20 cellular contexts compared by ENCODE assay signal in the genomic region with DNA sequence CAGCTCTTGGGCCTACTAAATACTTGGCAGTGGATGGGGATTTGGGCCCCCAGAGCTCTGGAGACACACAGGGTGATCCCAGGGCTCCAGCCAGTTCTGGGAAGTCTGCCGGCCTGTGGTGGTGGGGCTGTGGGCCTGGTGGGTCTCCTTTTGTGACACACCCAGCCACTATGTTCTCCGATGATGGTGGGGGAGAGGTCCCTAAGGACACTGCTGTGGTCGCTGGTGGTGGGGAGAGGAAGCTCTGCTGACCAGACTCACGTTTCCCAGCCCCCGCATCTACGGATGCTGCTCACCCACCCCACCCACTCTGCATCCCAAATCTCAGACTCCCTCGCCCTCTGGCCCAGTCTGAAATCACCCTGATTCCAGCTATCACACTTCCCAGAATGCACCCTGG. TPM values are rescaled to one million over a fixed set of nuclear protein-coding genes. Genes with fewer than 3 reads are reported as not detected.
"Had no signal": no experiment of that assay in that cellular context is flagged by ENCODE, and none has a peak within 500 bp of the region (broad histone marks: within the 10 kb centered on the region; RNA-seq: fewer than 3 reads in every experiment).

No MANE protein-coding gene starts in this region.

- H3K36me3 Mint-ChIP-seq: activated naive CD4-positive, alpha-beta T cell treated with anti-CD3 and anti-CD28 coated beads, Interleukin-2, amount 50 U/mL, for 24 hours had no signal

- H3K9me3 Mint-ChIP-seq: activated naive CD4-positive, alpha-beta T cell treated with anti-CD3 and anti-CD28 coated beads, Interleukin-2, amount 50 U/mL, for 24 hours had no signal

- H3K27ac Mint-ChIP-seq: activated CD4-positive, alpha-beta T cell treated with anti-CD3 and anti-CD28 coated beads for 36 hours; activated CD8-positive, alpha-beta T cell treated with anti-CD3 and anti-CD28 coated beads, Interleukin-2, amount 10 ng/mL, durations not matched to agents 7 days and 5 days; activated naive CD4-positive, alpha-beta T cell treated with anti-CD3 and anti-CD28 coated beads, Interleukin-2, amount 50 U/mL, for 24 hours; T-helper 17 cell had no signal

- H3K4me1 Mint-ChIP-seq: activated naive CD4-positive, alpha-beta T cell treated with anti-CD3 and anti-CD28 coated beads, Interleukin-2, amount 50 U/mL, for 24 hours had no signal

- H3K4me3 ChIP-seq: ascending aorta, body of pancreas, Peyer's patch had no signal

- H3K27me3 Mint-ChIP-seq: activated CD4-positive, alpha-beta T cell treated with anti-CD3 and anti-CD28 coated beads for 36 hours; activated naive CD4-positive, alpha-beta T cell treated with anti-CD3 and anti-CD28 coated beads, Interleukin-2, amount 50 U/mL, for 24 hours had no signal

- H3K27me3 ChIP-seq: ascending aorta, body of pancreas, Peyer's patch had no signal

- H3K4me1 ChIP-seq: Peyer's patch had no signal

- H3K4me3 Mint-ChIP-seq: activated CD4-positive, alpha-beta T cell treated with anti-CD3 and anti-CD28 coated beads for 36 hours; activated CD8-positive, alpha-beta T cell treated with anti-CD3 and anti-CD28 coated beads, Interleukin-2, amount 10 ng/mL, durations not matched to agents 7 days and 5 days; activated naive CD4-positive, alpha-beta T cell treated with anti-CD3 and anti-CD28 coated beads, Interleukin-2, amount 50 U/mL, for 24 hours; T-helper 17 cell had no signal

- DNase-seq: activated CD4-positive, alpha-beta T cell treated with anti-CD3 and anti-CD28 coated beads for 36 hours; activated CD4-positive, CD25-positive, alpha-beta regulatory T cell; activated CD8-positive, alpha-beta memory T cell treated with anti-CD3 and anti-CD28 coated beads, Interleukin-2, amount 50 U/mL, for 48 hours; activated CD8-positive, alpha-beta T cell treated with anti-CD3 and anti-CD28 coated beads, Interleukin-2, amount 10 ng/mL, durations not matched to agents 7 days and 5 days; activated T-cell treated with anti-CD3 and anti-CD28 coated beads, Interleukin-2, amount 50 U/mL, for 1 hour; amniotic stem cell; central memory CD4-positive, alpha-beta T cell; KBM-7; NCI-H1417 treated with DMSO at 0.1 percent for 48 hours; NCI-H1694 treated with DMSO at 0.1 percent for 48 hours; NCI-H446; T-helper 17 cell; T-helper 9 cell had no signal

- H3K27ac ChIP-seq: ascending aorta, body of pancreas, Peyer's patch had no signal

- H3K9me3 ChIP-seq: ascending aorta, body of pancreas, Peyer's patch had no signal

- H3K36me3 ChIP-seq: ascending aorta, Peyer's patch had no signal

- FAIRE-seq: bronchial epithelial cell had no signal

RNA-seq across cellular contexts. Expression of a gene that starts 0.4 kb away (rescaled TPM):
- total RNA-seq: activated CD4-positive, alpha-beta T cell treated with anti-CD3 and anti-CD28 coated beads for 36 hours; activated CD8-positive, alpha-beta T cell treated with anti-CD3 and anti-CD28 coated beads, Interleukin-2, amount 10 ng/mL, durations not matched to agents 7 days and 5 days; ascending aorta; body of pancreas; LHCN-M2; Peyer's patch; SK-MEL-5; T-helper 17 cell had no signal
